Comparison of ENCODE assay signal across 15 cellular contexts in the genomic region with DNA sequence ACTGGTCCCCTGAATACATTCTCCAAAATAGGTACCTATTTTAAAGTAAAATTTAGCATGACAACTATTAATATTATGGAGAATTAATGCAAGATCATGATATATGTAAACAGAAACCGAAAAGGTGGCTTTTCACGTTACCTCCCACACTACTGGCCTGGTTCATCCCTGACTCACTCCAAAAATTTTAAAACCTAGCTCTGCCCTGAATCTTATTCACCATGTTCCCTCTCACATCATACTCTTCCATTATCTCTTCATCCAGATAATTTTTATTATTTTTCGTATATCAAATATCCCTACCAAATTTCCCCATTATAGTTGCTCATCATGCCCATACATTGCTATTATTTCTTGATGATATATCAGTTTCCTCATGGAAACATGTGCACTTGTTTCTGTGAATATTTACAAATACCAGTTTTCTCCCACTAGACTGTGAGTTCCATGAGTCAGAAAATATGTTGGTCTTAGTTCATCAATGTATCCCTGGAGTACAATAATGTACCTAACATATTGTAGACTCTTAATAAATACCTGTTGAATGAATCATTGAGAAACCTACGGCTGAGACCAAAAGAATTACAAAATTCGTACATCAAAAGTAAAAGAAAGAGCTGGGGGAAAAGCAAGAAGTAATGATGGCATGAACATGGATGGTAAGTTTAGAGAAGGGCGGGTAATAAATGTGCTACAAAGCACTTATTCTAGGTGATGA.
DNase-seq lines count a peak whose midpoint lies in the region; ATAC-seq and TF ChIP-seq lines count a peak whose summit lies in the region.
"Had no signal": no experiment of that assay in that cellular context is flagged by ENCODE, and none has a peak within 500 bp of the region (broad histone marks: within the 10 kb centered on the region; RNA-seq: fewer than 3 reads in every experiment).

No MANE protein-coding gene starts in this region.

- no peak overlapping the region for H3K4me3 ChIP-seq in Karpas-422 (ENCODE audit: low read length)
- H3K4me3 ChIP-seq in astrocyte of the spinal cord (ENCODE audit: low read depth, low read length), result no peak overlapping the region
- H3K4me3 ChIP-seq: SK-N-MC had no signal

- DNase-seq in ELR (ENCODE audit: low read depth), result peak; percentile 87
- peak; percentile 9 for DNase-seq in Karpas-422
- peak; percentile 10 for DNase-seq in astrocyte of the spinal cord (ENCODE audit: low read depth, low spot score)
- DNase-seq in kidney tubule cell (ENCODE audit: low spot score), result peak; percentile 38
- no peak for DNase-seq in NCI-H2107 treated with DMSO at 0.1 percent for 48 hours (lab: John Stamatoyannopoulos, UW; ENCODE audit: unreplicated experiment)
- no peak for DNase-seq in stimulated activated CD4-positive, alpha-beta T cell treated with anti-CD3 and anti-CD28 coated beads, Interleukin-15, amount 100 ng/mL, for 24 hours
- DNase-seq: CD4-positive, CD25-positive, alpha-beta regulatory T cell; DMS79 treated with DMSO at 0.1 percent for 48 hours; NCI-H345; NCI-H526 treated with DMSO at 0.1 percent for 48 hours; NK-92 treated with Interleukin-12 subunit alpha and Interleukin-12 subunit beta, amount 100 ng/mL, for 24 hours; OCI-M1 had no signal

- H3K79me2 ChIP-seq in Karpas-422 (ENCODE audit: low read length), result no peaks in the 10 kb centered on the region

- no peaks in the 10 kb centered on the region for H3K27me3 ChIP-seq in Karpas-422 (ENCODE audit: low read length)

- H3K9me2 ChIP-seq in Karpas-422 (replicated peaks; ENCODE audit: insufficient read depth, low read length), result 0 out of 2 replicates have a peak, but pooled peaks cover 3% of the 10 kb centered on the region

- ATAC-seq in HG03095 (IDR thresholded peaks at IDR 0.05; ENCODE audit: unreplicated experiment), result no peak
- ATAC-seq: Right ventricle myocardium inferior had no signal

- in situ Hi-C loops in astrocyte of the spinal cord (cut with HindIII; ENCODE audit: low sequenced_read_pairs), result no loop called here

- no peaks in the 10 kb centered on the region for H3K36me3 ChIP-seq in Karpas-422 (ENCODE audit: insufficient read depth, low read length)

- H2AFZ ChIP-seq in Karpas-422 (ENCODE audit: low read length), result no peak overlapping the region

- no peaks in the 10 kb centered on the region for H3K9me3 ChIP-seq in Karpas-422 (ENCODE audit: low read length)

- no peak for TF ChIP-seq CTCF in astrocyte of the spinal cord (IDR thresholded peaks at IDR 0.05; ENCODE audit: low read depth, low read length)

- no peak overlapping the region for H3K9ac ChIP-seq in Karpas-422 (ENCODE audit: low read length)

- H3K4me2 ChIP-seq in Karpas-422 (ENCODE audit: low read depth, low read length, poor library complexity, severe bottlenecking), result no peak overlapping the region

- no peaks in the 10 kb centered on the region for H4K20me1 ChIP-seq in Karpas-422 (ENCODE audit: insufficient read depth, low read depth, low read length)

- H3K4me1 ChIP-seq in Karpas-422 (ENCODE audit: low read length), result no peaks in the 10 kb centered on the region

- no peak overlapping the region for H3K27ac ChIP-seq in Karpas-422 (ENCODE audit: low read length)
- H3K27ac ChIP-seq: SK-N-MC had no signal

Comparison
In these comparisons a context has a peak if more than half of its experiments do, and no peak if none do; other contexts are left out.
1. DNase-seq: peak in ELR (single experiment), Karpas-422 (single experiment), astrocyte of the spinal cord (single experiment) and kidney tubule cell (single experiment); none in NCI-H2107 treated with DMSO at 0.1 percent for 48 hours (single experiment) and stimulated activated CD4-positive, alpha-beta T cell treated with anti-CD3 and anti-CD28 coated beads, Interleukin-15, amount 100 ng/mL, for 24 hours (single experiment).